ENCODE assay signal across 7 cellular contexts in genomic region chr1:112716133-112716720, GRCh38. TPM values are rescaled to one million over a fixed set of nuclear protein-coding genes. Genes with fewer than 3 reads are reported as not detected.
DNase-seq lines count a peak whose midpoint lies in the region; ATAC-seq, FAIRE-seq and TF ChIP-seq lines count a peak whose summit lies in the region.

No MANE protein-coding gene starts in this region.

- TF ChIP-seq POLR2A in GM12892 (IDR thresholded peaks at IDR 0.05; ENCODE audit: low read depth, low read length) = no peak

- DNase-seq in GM12892 (ENCODE audit: insufficient read length) (peak; percentile 53), HL-60 (ENCODE audit: low read depth in 1 of 2, low spot score in 1 of 2) (peak; percentile 77 to 81), NCI-H774 (lab: John Stamatoyannopoulos, UW) (peak; percentile 73), medulla oblongata (ENCODE audit: extremely low spot score) (peak; percentile 97)
- DNase-seq in activated CD8-positive, alpha-beta T cell treated with anti-CD3 and anti-CD28 coated beads for 36 hours = peak; percentile 80
- DNase-seq in effector memory CD4-positive, alpha-beta T cell = peak; percentile 59 to 74 (median 62)
- peak; percentile 51 to 71 (median 55) for DNase-seq in stimulated activated CD4-positive, alpha-beta T cell treated with anti-CD3 and anti-CD28 coated beads, TNF-alpha, amount 100 ng/mL, for 1 hour (ENCODE audit: low read depth in 3 of 3, low spot score in 1 of 3)

- peak; percentile 32 for ATAC-seq in activated CD8-positive, alpha-beta T cell treated with anti-CD3 and anti-CD28 coated beads for 36 hours

- no peaks in the 10 kb centered on the region for H3K9me3 Mint-ChIP-seq in activated CD8-positive, alpha-beta T cell treated with anti-CD3 and anti-CD28 coated beads for 36 hours

- no peak overlapping the region for H3K27ac Mint-ChIP-seq in activated CD8-positive, alpha-beta T cell treated with anti-CD3 and anti-CD28 coated beads for 36 hours

- POLR2A ChIA-PET in activated CD8-positive, alpha-beta T cell treated with anti-CD3 and anti-CD28 coated beads for 36 hours (lab: Charles Lee) = interaction anchor here (1.5 to 3.9 kb wide), 3 partner anchors 10 to 96 kb away, joined by 4 to 19 read pairs (median 9); partner anchors contain the start of genes CAPZA1, MOV10 and ST7L

- H3K4me1 ChIP-seq in effector memory CD4-positive, alpha-beta T cell (ENCODE audit: control insufficient read depth, insufficient read depth, low read length, poor library complexity, severe bottlenecking) = peaks cover 26% of the 10 kb centered on the region

- no peak overlapping the region for H3K4me3 ChIP-seq in HL-60 (replicated peaks; ENCODE audit: insufficient read depth, low read length)
- H3K4me3 ChIP-seq in effector memory CD4-positive, alpha-beta T cell (ENCODE audit: insufficient read depth, low read depth, low read length, poor library complexity, severe bottlenecking) = peak overlapping the region; percentile 70

- peaks cover 30% of the 10 kb centered on the region for H3K27me3 Mint-ChIP-seq in activated CD8-positive, alpha-beta T cell treated with anti-CD3 and anti-CD28 coated beads for 36 hours

- H3K36me3 Mint-ChIP-seq in activated CD8-positive, alpha-beta T cell treated with anti-CD3 and anti-CD28 coated beads for 36 hours (ENCODE audit: low read depth) = no peaks in the 10 kb centered on the region

- no peaks in the 10 kb centered on the region for H3K36me3 ChIP-seq in effector memory CD4-positive, alpha-beta T cell (ENCODE audit: control insufficient read depth, insufficient read depth, low read length)

- H3K27ac ChIP-seq in HL-60 (replicated peaks) = no peak overlapping the region
- H3K27ac ChIP-seq in effector memory CD4-positive, alpha-beta T cell (ENCODE audit: insufficient read depth, low read length, poor library complexity, severe bottlenecking) = no peak overlapping the region

- FAIRE-seq in GM12892 (lab: Jason Lieb, UNC) = peak; percentile 68

- peak; percentile 97 for TF ChIP-seq CTCF in HL-60 (IDR thresholded peaks at IDR 0.05; ENCODE audit: insufficient read depth, low read length)
- peak; percentile 97 for TF ChIP-seq CTCF in activated CD8-positive, alpha-beta T cell treated with anti-CD3 and anti-CD28 coated beads for 36 hours (IDR thresholded peaks at IDR 0.05)

- H3K9me3 ChIP-seq in effector memory CD4-positive, alpha-beta T cell (ENCODE audit: control insufficient read depth, low read length) = no peaks in the 10 kb centered on the region

- peaks cover 20% of the 10 kb centered on the region for H3K27me3 ChIP-seq in HL-60 (ENCODE audit: insufficient read depth, poor library complexity, severe bottlenecking)
- H3K27me3 ChIP-seq in effector memory CD4-positive, alpha-beta T cell (replicated peaks; ENCODE audit: control insufficient read depth, insufficient read depth, low read length, poor library complexity, severe bottlenecking) = peaks cover 7% of the 10 kb centered on the region

- H3K4me1 Mint-ChIP-seq in activated CD8-positive, alpha-beta T cell treated with anti-CD3 and anti-CD28 coated beads for 36 hours (ENCODE audit: low read depth) = peaks cover 19% of the 10 kb centered on the region

- CTCF ChIA-PET in activated CD8-positive, alpha-beta T cell treated with anti-CD3 and anti-CD28 coated beads for 36 hours (lab: Charles Lee) = interaction anchor here (0.6 to 11.3 kb wide), 34 partner anchors 7 to 497 kb away, joined by 3 to 302 read pairs (median 4); partner anchors contain the start of genes LRIG2, MOV10 and RHOC

- intact Hi-C loops in activated CD8-positive, alpha-beta T cell treated with anti-CD3 and anti-CD28 coated beads for 36 hours (cut with micrococcal nuclease) = loop anchor here (1.0 to 5.0 kb wide), 2 partner anchors 88 to 356 kb away; partner anchors contain the start of gene LRIG2

- H3K4me3 Mint-ChIP-seq in activated CD8-positive, alpha-beta T cell treated with anti-CD3 and anti-CD28 coated beads for 36 hours = peak overlapping the region; percentile 76

RNA-seq across cellular contexts. Expression of gene PPM1J, which starts 1.1 kb away (rescaled TPM):
- polyA plus RNA-seq in GM12892 (2012; ENCODE audit: missing spikeins) = 0.32 TPM
- total RNA-seq in activated CD8-positive, alpha-beta T cell treated with anti-CD3 and anti-CD28 coated beads for 36 hours = 1 to 10 TPM; 1.7 to 2.8 TPM

RNA-seq across cellular contexts. Expression of gene RHOC, which starts 9.3 kb away (rescaled TPM):
- polyA plus RNA-seq in GM12892 (2012; ENCODE audit: missing spikeins) = 164 TPM
- total RNA-seq in activated CD8-positive, alpha-beta T cell treated with anti-CD3 and anti-CD28 coated beads for 36 hours = 10 to 100 TPM; 34.2 to 34.7 TPM

RNA-seq across cellular contexts. Expression of gene MOV10, which starts 41.8 kb away (rescaled TPM):
- 45.1 TPM for polyA plus RNA-seq in GM12892 (2012; ENCODE audit: missing spikeins)
- 10 to 100 TPM; 77.2 to 78.5 TPM for total RNA-seq in activated CD8-positive, alpha-beta T cell treated with anti-CD3 and anti-CD28 coated beads for 36 hours
